ENCODE assay signal across 19 cellular contexts in the genomic region with DNA sequence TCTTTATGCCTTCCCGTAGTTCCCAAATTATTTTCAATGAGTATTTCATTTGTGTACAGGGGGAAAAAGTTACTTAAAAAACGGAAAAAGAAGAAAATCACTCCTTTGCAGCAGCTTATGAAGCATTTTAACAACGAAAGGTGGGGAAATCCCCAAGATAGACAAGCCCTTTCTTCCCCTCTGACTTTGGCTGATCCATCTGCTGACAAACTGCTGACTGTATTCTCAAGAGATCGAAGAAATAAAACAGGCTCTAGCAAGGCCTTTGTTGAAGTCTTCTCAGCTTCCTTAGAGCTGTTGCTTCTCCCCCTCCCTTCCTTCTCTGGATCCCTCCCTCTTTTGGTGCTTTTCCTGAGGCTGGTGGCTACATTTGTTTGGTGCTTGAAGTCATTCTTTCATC.
DNase-seq lines count a peak whose midpoint lies in the region; ATAC-seq and TF ChIP-seq lines count a peak whose summit lies in the region.
"Had no signal": no experiment of that assay in that cellular context is flagged by ENCODE, and none has a peak within 500 bp of the region (broad histone marks: within the 10 kb centered on the region; RNA-seq: fewer than 3 reads in every experiment).

No MANE protein-coding gene starts in this region.

- H3K27ac ChIP-seq in neural progenitor cell = peak overlapping the region; percentile 61
- H3K27ac ChIP-seq: 22Rv1 had no signal

- DNase-seq in NOMO-1 treated with DMSO at 0.1 percent for 48 hours (lab: John Stamatoyannopoulos, UW; ENCODE audit: unreplicated experiment) (peak; percentile 6), NOMO-1 treated with dmso at 0.1 percent for 144 hours (lab: John Stamatoyannopoulos, UW; ENCODE audit: unreplicated experiment) (no peak), H7 (peak; percentile 29), neural progenitor cell (ENCODE audit: low spot score) (no peak), MCF 10A (ENCODE audit: unreplicated experiment) (no peak)
- DNase-seq in activated naive CD8-positive, alpha-beta T cell treated with anti-CD3 and anti-CD28 coated beads, Interleukin-2, amount 50 U/mL, for 24 hours = no peak
- DNase-seq in stimulated activated CD4-positive, alpha-beta T cell treated with anti-CD3 and anti-CD28 coated beads, Interleukin-4, amount 100 ng/mL, for 1 hour = no peak
- DNase-seq: activated CD4-positive, alpha-beta T cell treated with anti-CD3 and anti-CD28 coated beads, Interleukin-2, amount 10 ng/mL, durations not matched to agents 7 days and 5 days; BE2C; cortex of kidney; GDM1; KG1; left colon; NCI-H1092; NCI-H2081; SW 1271 had no signal

- CTCF ChIA-PET in MCF 10A (lab: Yijun Ruan, JAX) = no interaction called here

- TF ChIP-seq CTCF in neural progenitor cell (IDR thresholded peaks at IDR 0.05) = no peak
- no peak for TF ChIP-seq CTCF in MCF 10A (IDR thresholded peaks at IDR 0.05; ENCODE audit: unreplicated experiment)

- H3F3A ChIP-seq in neural progenitor cell (ENCODE audit: low read depth) = peaks cover 28% of the 10 kb centered on the region

- peaks cover 3% of the 10 kb centered on the region for H3K9me3 Mint-ChIP-seq in activated naive CD8-positive, alpha-beta T cell treated with anti-CD3 and anti-CD28 coated beads, Interleukin-2, amount 50 U/mL, for 24 hours
- H3K9me3 Mint-ChIP-seq in neural progenitor cell = peaks cover 4% of the 10 kb centered on the region
- peaks cover 7% of the 10 kb centered on the region for H3K9me3 Mint-ChIP-seq in MCF 10A (ENCODE audit: unreplicated experiment)

- peak overlapping the region; percentile 17 for H3K27ac Mint-ChIP-seq in activated naive CD8-positive, alpha-beta T cell treated with anti-CD3 and anti-CD28 coated beads, Interleukin-2, amount 50 U/mL, for 24 hours
- H3K27ac Mint-ChIP-seq in neural progenitor cell (no peak overlapping the region), MCF 10A (ENCODE audit: low read depth, unreplicated experiment) (no peak overlapping the region)
- H3K27ac Mint-ChIP-seq: activated CD4-positive, alpha-beta T cell treated with anti-CD3 and anti-CD28 coated beads, Interleukin-2, amount 10 ng/mL, durations not matched to agents 7 days and 5 days; brain had no signal

- peaks cover 25% of the 10 kb centered on the region for H3K4me1 Mint-ChIP-seq in activated naive CD8-positive, alpha-beta T cell treated with anti-CD3 and anti-CD28 coated beads, Interleukin-2, amount 50 U/mL, for 24 hours
- H3K4me1 Mint-ChIP-seq in neural progenitor cell (peaks cover 21% of the 10 kb centered on the region), MCF 10A (ENCODE audit: insufficient read depth, unreplicated experiment) (peaks cover 21% of the 10 kb centered on the region)

- peak; percentile 59 for ATAC-seq in activated naive CD8-positive, alpha-beta T cell treated with anti-CD3 and anti-CD28 coated beads, Interleukin-2, amount 50 U/mL, for 24 hours
- no peak for ATAC-seq in GM18520 (IDR thresholded peaks at IDR 0.05; ENCODE audit: unreplicated experiment)
- ATAC-seq: left colon had no signal

- H3K4me3 Mint-ChIP-seq in activated naive CD8-positive, alpha-beta T cell treated with anti-CD3 and anti-CD28 coated beads, Interleukin-2, amount 50 U/mL, for 24 hours = no peak overlapping the region
- no peak overlapping the region for H3K4me3 Mint-ChIP-seq in neural progenitor cell
- no peak overlapping the region for H3K4me3 Mint-ChIP-seq in MCF 10A (ENCODE audit: unreplicated experiment)
- H3K4me3 Mint-ChIP-seq: activated CD4-positive, alpha-beta T cell treated with anti-CD3 and anti-CD28 coated beads, Interleukin-2, amount 10 ng/mL, durations not matched to agents 7 days and 5 days; brain had no signal

- H3K27me3 ChIP-seq in H7 (ENCODE audit: control insufficient read depth, insufficient read depth, low read length) (no peaks in the 10 kb centered on the region), neural progenitor cell (no peaks in the 10 kb centered on the region)
- H3K27me3 ChIP-seq: BE2C had no signal

- no peaks in the 10 kb centered on the region for H3K9me3 ChIP-seq in neural progenitor cell (ENCODE audit: low read depth)

- BruUV-seq in MCF 10A (replicated peaks; lab: Mats Ljungman, UMichigan) = no TSS peak

- H4K20me1 ChIP-seq in neural progenitor cell (ENCODE audit: low read depth) = no peaks in the 10 kb centered on the region

- H3K4me2 ChIP-seq in neural progenitor cell = peak overlapping the region; percentile 40

- no peak overlapping the region for H3K9ac ChIP-seq in neural progenitor cell

- intact Hi-C loops in MCF 10A (cut with micrococcal nuclease) = no loop called here

- peaks cover 27% of the 10 kb centered on the region for H3K4me1 ChIP-seq in neural progenitor cell
- H3K4me1 ChIP-seq: BE2C had no signal

- POLR2A ChIA-PET in MCF 10A (lab: Yijun Ruan, JAX) = no interaction called here

- no peaks in the 10 kb centered on the region for H3K79me2 ChIP-seq in neural progenitor cell (ENCODE audit: low read depth)

- H3K4me3 ChIP-seq in H7 (ENCODE audit: insufficient read depth, low read depth, low read length) (no peak overlapping the region), neural progenitor cell (no peak overlapping the region)

- no peaks in the 10 kb centered on the region for H3K27me3 Mint-ChIP-seq in activated naive CD8-positive, alpha-beta T cell treated with anti-CD3 and anti-CD28 coated beads, Interleukin-2, amount 50 U/mL, for 24 hours
- H3K27me3 Mint-ChIP-seq in neural progenitor cell (ENCODE audit: insufficient read depth, low read depth) (peaks cover 7% of the 10 kb centered on the region), MCF 10A (ENCODE audit: insufficient read depth, unreplicated experiment) (no peaks in the 10 kb centered on the region)
- H3K27me3 Mint-ChIP-seq: activated CD4-positive, alpha-beta T cell treated with anti-CD3 and anti-CD28 coated beads, Interleukin-2, amount 10 ng/mL, durations not matched to agents 7 days and 5 days; brain had no signal

- no peak overlapping the region for H2AFZ ChIP-seq in neural progenitor cell (replicated peaks)

- peaks cover 8% of the 10 kb centered on the region for H3K36me3 Mint-ChIP-seq in activated naive CD8-positive, alpha-beta T cell treated with anti-CD3 and anti-CD28 coated beads, Interleukin-2, amount 50 U/mL, for 24 hours (ENCODE audit: low read depth)
- H3K36me3 Mint-ChIP-seq in neural progenitor cell = no peaks in the 10 kb centered on the region
- no peaks in the 10 kb centered on the region for H3K36me3 Mint-ChIP-seq in MCF 10A (ENCODE audit: insufficient read depth, unreplicated experiment)

- H3K36me3 ChIP-seq in H7 (replicated peaks; ENCODE audit: control insufficient read depth, insufficient read depth, low read length) (no peaks in the 10 kb centered on the region), neural progenitor cell (no peaks in the 10 kb centered on the region)
- H3K36me3 ChIP-seq: BE2C had no signal

Comparison
In these comparisons a context has a peak if more than half of its experiments do, and no peak if none do; other contexts are left out.
1. DNase-seq: peak in NOMO-1 treated with DMSO at 0.1 percent for 48 hours (single experiment) and H7 (single experiment); none in NOMO-1 treated with dmso at 0.1 percent for 144 hours (single experiment), activated naive CD8-positive, alpha-beta T cell treated with anti-CD3 and anti-CD28 coated beads, Interleukin-2, amount 50 U/mL, for 24 hours (single experiment), neural progenitor cell (single experiment), MCF 10A (single experiment) and stimulated activated CD4-positive, alpha-beta T cell treated with anti-CD3 and anti-CD28 coated beads, Interleukin-4, amount 100 ng/mL, for 1 hour (single experiment).